27 cellular contexts compared by ENCODE assay signal in genomic region chr5:140982083-140982716, GRCh38. TPM values are rescaled to one million over a fixed set of nuclear protein-coding genes. Genes with fewer than 3 reads are reported as not detected.
DNase-seq lines count a peak whose midpoint lies in the region; ATAC-seq, FAIRE-seq and TF ChIP-seq lines count a peak whose summit lies in the region.
"Had no signal": no experiment of that assay in that cellular context is flagged by ENCODE, and none has a peak within 500 bp of the region (broad histone marks: within the 10 kb centered on the region; RNA-seq: fewer than 3 reads in every experiment).

No MANE protein-coding gene starts in this region.

- 36% methylated on average over 5 of the region's 5 CpGs for WGBS in SK-N-SH (ENCODE audit: low lambda C conversion rate)
- 9% methylated on average over 5 of the region's 5 CpGs for WGBS in GM12878 (ENCODE audit: insufficient coverage, insufficient replicate concordance, low lambda C conversion rate, missing lambda C conversion rate)
- WGBS in smooth muscle cell (ENCODE audit: low lambda C conversion rate) = 36% methylated on average over 5 of the region's 5 CpGs
- 10% methylated on average over 5 of the region's 5 CpGs for WGBS in HepG2 (ENCODE audit: low lambda C conversion rate)
- 78 to 85% methylated on average over 5 of the region's 5 CpGs for WGBS in esophagus squamous epithelium, 2 donors

- H3F3A ChIP-seq in SK-N-SH (replicated peaks; ENCODE audit: insufficient read depth) (no peaks in the 10 kb centered on the region), smooth muscle cell (ENCODE audit: low read depth) (peaks cover 11% of the 10 kb centered on the region)

- no peak for ATAC-seq in GM12878
- no peak for ATAC-seq in HepG2

- TF ChIP-seq EP300 in SK-N-SH (IDR thresholded peaks at IDR 0.05; ENCODE audit: borderline replicate concordance in 1 of 2, low read depth in 1 of 2, low read length in 1 of 2) (peak in 1 of 2 experiments; percentile 80; a peak in 2 of 4 replicates), GM12878 (IDR thresholded peaks at IDR 0.05; ENCODE audit: borderline replicate concordance in 1 of 2, control insufficient read depth in 1 of 2, low read depth in 2 of 2, low read length in 2 of 2) (no peak), HepG2 (IDR thresholded peaks at IDR 0.05; ENCODE audit: low read depth in 2 of 2, low read length in 2 of 2) (no peak), HepG2 (CRISPR knock-in tag; IDR thresholded peaks at IDR 0.05; ENCODE audit: borderline replicate concordance) (no peak)

- peaks cover 9 to 31% of the 10 kb centered on the region in 2 experiments; a peak in 3 of 4 replicates for H3K4me1 ChIP-seq in SK-N-SH (ENCODE audit: control insufficient read depth in 1 of 2, insufficient read depth in 2 of 2, low read depth in 1 of 2, low read length in 1 of 2)
- H3K4me1 ChIP-seq in GM12878 (ENCODE audit: control insufficient read depth, insufficient read depth, low read length) = no peaks in the 10 kb centered on the region
- H3K4me1 ChIP-seq in smooth muscle cell (ENCODE audit: low read depth) = peaks cover 18% of the 10 kb centered on the region
- no peaks in the 10 kb centered on the region for H3K4me1 ChIP-seq in HepG2 (ENCODE audit: insufficient read depth, low read length)
- H3K4me1 ChIP-seq in colonic mucosa = no peaks in the 10 kb centered on the region
- H3K4me1 ChIP-seq in esophagus squamous epithelium = no peaks in the 10 kb centered on the region

- peak; percentile 47 for DNase-seq in SK-N-SH
- no peak for DNase-seq in GM12878 (ENCODE audit: low read depth, low spot score)
- DNase-seq in smooth muscle cell (lab: John Stamatoyannopoulos, UW; ENCODE audit: unreplicated experiment) = no peak
- DNase-seq in HepG2 (ENCODE audit: low spot score) = no peak
- no peak for DNase-seq in colonic mucosa
- DNase-seq in esophagus squamous epithelium (lab: John Stamatoyannopoulos, UW) = no peak
- DNase-seq: 8988T; ACHN; BE2C; C1 segment of cervical spinal cord; CD4-positive, alpha-beta memory T cell; CD4-positive, CD25-positive, alpha-beta regulatory T cell; CD8-positive, alpha-beta memory T cell; COR-L47; DMS 273 treated with DMSO at 0.1 percent for 48 hours; DMS153; DMS53; DMS79; DND-41; EL; GDM1 had no signal

- RAD21 ChIA-PET in GM12878 (lab: Charles Lee; ENCODE audit: unreplicated experiment) = no interaction called here

- TF ChIP-seq POLR2A in GM12878 (IDR thresholded peaks at IDR 0.05; ENCODE audit: low read depth, low read length) = no peak
- no peak for TF ChIP-seq POLR2A in HepG2 (IDR thresholded peaks at IDR 0.05; ENCODE audit: insufficient read depth in 1 of 2, low read depth in 2 of 2, low read length in 2 of 2)
- TF ChIP-seq POLR2A in esophagus squamous epithelium (IDR thresholded peaks at IDR 0.05) = no peak

- no peak overlapping the region for H3K9ac ChIP-seq in SK-N-SH
- H3K9ac ChIP-seq in GM12878 (ENCODE audit: control insufficient read depth, insufficient read depth, low read length) = no peak overlapping the region
- H3K9ac ChIP-seq in smooth muscle cell (ENCODE audit: low read depth) = no peak overlapping the region
- H3K9ac ChIP-seq in HepG2 (ENCODE audit: insufficient read depth, low read depth, low read length) = no peak overlapping the region
- H3K9ac ChIP-seq in colonic mucosa (ENCODE audit: low read depth in 2 of 2, low read length in 2 of 2) = no peak overlapping the region
- H3K9ac ChIP-seq: BLaER1 had no signal

- H3K4me3 ChIP-seq in SK-N-SH (ENCODE audit: low read depth in 2 of 2, low read length in 1 of 2) (no peak overlapping the region), GM12878 (no peak overlapping the region), smooth muscle cell (no peak overlapping the region), HepG2 (replicated peaks in 1 of 3; ENCODE audit: insufficient read depth in 1 of 3, low read depth in 2 of 3, low read length in 3 of 3) (no peak overlapping the region), colonic mucosa (no peak overlapping the region), esophagus squamous epithelium (no peak overlapping the region)
- H3K4me3 ChIP-seq: BLaER1 had no signal

- POLR2A ChIA-PET in SK-N-SH (lab: Yijun Ruan, JAX) = interaction anchor here (1.0 to 1.4 kb wide), 2 partner anchors 16 to 20 kb away, joined by 3 to 7 read pairs; partner anchors contain the start of gene PCDHAC2
- POLR2A ChIA-PET in GM12878 (lab: Charles Lee) = no interaction called here
- POLR2A ChIA-PET in HepG2 (lab: Yijun Ruan, JAX) = no interaction called here

- TF ChIP-seq RAD21 in SK-N-SH (IDR thresholded peaks at IDR 0.05; ENCODE audit: low read length) (peak; percentile 41; the same call in 1 of the 2 replicates), GM12878 (IDR thresholded peaks at IDR 0.05; ENCODE audit: insufficient read depth, low read depth, low read length) (no peak), HepG2 (CRISPR knock-in tag; IDR thresholded peaks at IDR 0.05) (no peak)

- CTCF ChIA-PET in SK-N-SH (lab: Yijun Ruan, JAX) = interaction anchor here (0.6 to 4.1 kb wide), 4 partner anchors 20 to 276 kb away, joined by 3 to 13 read pairs (median 8); partner anchors contain the start of gene PCDHAC1
- CTCF ChIA-PET in GM12878 (lab: Yijun Ruan, JAX) = no interaction called here
- CTCF ChIA-PET in HepG2 (lab: Yijun Ruan, JAX; ENCODE audit: low intra/inter-chr PET ratio, low total read pairs) = no interaction called here

- TF ChIP-seq CTCF in SK-N-SH (IDR thresholded peaks at IDR 0.05) (no peak), GM12878 (IDR thresholded peaks at IDR 0.05 in 2 of 3, conservative IDR thresholded peaks at IDR 0.05 in 1 of 3; ENCODE audit: control insufficient read depth in 2 of 3, extremely low read depth in 1 of 3, insufficient read depth in 1 of 3, low read depth in 3 of 3, low read length in 3 of 3) (no peak), smooth muscle cell (IDR thresholded peaks at IDR 0.05; ENCODE audit: borderline replicate concordance, insufficient read depth, poor library complexity, severe bottlenecking) (no peak), HepG2 (CRISPR knock-in tag; IDR thresholded peaks at IDR 0.05) (no peak), colonic mucosa (IDR thresholded peaks at IDR 0.05) (no peak), esophagus squamous epithelium (IDR thresholded peaks at IDR 0.05) (no peak)

- SMC1A ChIA-PET in GM12878 (lab: Charles Lee; ENCODE audit: uncharacterized antibody, unreplicated experiment) = no interaction called here

- H2AFZ ChIP-seq in SK-N-SH (ENCODE audit: low read depth) = no peak overlapping the region
- no peak overlapping the region for H2AFZ ChIP-seq in GM12878 (ENCODE audit: control insufficient read depth, low read depth, low read length)
- no peak overlapping the region for H2AFZ ChIP-seq in smooth muscle cell (ENCODE audit: low read depth)
- H2AFZ ChIP-seq in HepG2 (ENCODE audit: low read length) = no peak overlapping the region

- H3K4me2 ChIP-seq in SK-N-SH (no peak overlapping the region), GM12878 (ENCODE audit: control insufficient read depth, insufficient read depth) (no peak overlapping the region), smooth muscle cell (peak overlapping the region; percentile 34), HepG2 (ENCODE audit: low read depth, low read length) (no peak overlapping the region)
- H3K4me2 ChIP-seq: BLaER1 had no signal

- H3K79me2 ChIP-seq in SK-N-SH (ENCODE audit: insufficient read depth) (no peaks in the 10 kb centered on the region), GM12878 (ENCODE audit: control insufficient read depth, insufficient read depth, low read length) (no peaks in the 10 kb centered on the region), smooth muscle cell (ENCODE audit: low read depth) (no peaks in the 10 kb centered on the region), HepG2 (ENCODE audit: insufficient read depth, low read length) (no peaks in the 10 kb centered on the region)

- H3K36me3 ChIP-seq in SK-N-SH (replicated peaks in 1 of 2; ENCODE audit: control insufficient read depth in 1 of 2, insufficient read depth in 2 of 2, low read length in 1 of 2) = peaks cover 0 to 2% of the 10 kb centered on the region in 2 experiments
- no peaks in the 10 kb centered on the region for H3K36me3 ChIP-seq in GM12878 (ENCODE audit: control insufficient read depth in 2 of 2, insufficient read depth in 2 of 2, low read length in 1 of 2)
- H3K36me3 ChIP-seq in smooth muscle cell (ENCODE audit: low read depth) = no peaks in the 10 kb centered on the region
- H3K36me3 ChIP-seq in HepG2 (replicated peaks in 1 of 2; ENCODE audit: control insufficient read depth in 1 of 2, insufficient read depth in 2 of 2, low read length in 2 of 2) = no peaks in the 10 kb centered on the region
- no peaks in the 10 kb centered on the region for H3K36me3 ChIP-seq in colonic mucosa
- no peaks in the 10 kb centered on the region for H3K36me3 ChIP-seq in esophagus squamous epithelium
- H3K36me3 ChIP-seq: BLaER1 had no signal

- H3K9me3 ChIP-seq in SK-N-SH (no peaks in the 10 kb centered on the region), GM12878 (replicated peaks; ENCODE audit: control insufficient read depth, insufficient read depth, low read length) (no peaks in the 10 kb centered on the region), smooth muscle cell (replicated peaks; ENCODE audit: low read depth) (no peaks in the 10 kb centered on the region), HepG2 (ENCODE audit: low read length) (no peaks in the 10 kb centered on the region), colonic mucosa (no peaks in the 10 kb centered on the region), esophagus squamous epithelium (no peaks in the 10 kb centered on the region)
- H3K9me3 ChIP-seq: BE2C, BLaER1 had no signal

- no peaks in the 10 kb centered on the region for H3K9me2 ChIP-seq in SK-N-SH

- H3K27me3 ChIP-seq in SK-N-SH (ENCODE audit: insufficient read depth) (no peaks in the 10 kb centered on the region), GM12878 (replicated peaks in 1 of 2; ENCODE audit: control insufficient read depth in 2 of 2, insufficient read depth in 2 of 2, low read length in 1 of 2) (no peaks in the 10 kb centered on the region), smooth muscle cell (ENCODE audit: low read depth) (no peaks in the 10 kb centered on the region), HepG2 (ENCODE audit: control insufficient read depth in 1 of 2, insufficient read depth in 2 of 2, low read length in 2 of 2) (no peaks in the 10 kb centered on the region), colonic mucosa (no peaks in the 10 kb centered on the region), esophagus squamous epithelium (no peaks in the 10 kb centered on the region)
- H3K27me3 ChIP-seq: BE2C, BLaER1 had no signal

- H3K27ac ChIP-seq in SK-N-SH (ENCODE audit: low read depth in 2 of 2, low read length in 1 of 2) = peak overlapping the region in 1 of 2 experiments; percentile 96; a peak in 2 of 4 replicates
- H3K27ac ChIP-seq in GM12878 (ENCODE audit: control insufficient read depth, insufficient read depth) = no peak overlapping the region
- no peak overlapping the region for H3K27ac ChIP-seq in smooth muscle cell (ENCODE audit: low read depth)
- H3K27ac ChIP-seq in HepG2 (ENCODE audit: extremely low read length, insufficient read depth, low read length) = no peak overlapping the region
- H3K27ac ChIP-seq in colonic mucosa = no peak overlapping the region
- H3K27ac ChIP-seq in esophagus squamous epithelium = no peak overlapping the region
- H3K27ac ChIP-seq: BLaER1 had no signal

- BruUV-seq in GM12878 (replicated peaks; lab: Mats Ljungman, UMichigan) (no TSS peak), HepG2 (replicated peaks; lab: Mats Ljungman, UMichigan) (no TSS peak)

- FAIRE-seq in GM12878 (lab: Jason Lieb, UNC) (no peak), HepG2 (lab: Jason Lieb, UNC) (no peak)
- FAIRE-seq: A204.1, GM12891, GM19239 had no signal

- intact Hi-C loops in GM12878 (cut with micrococcal nuclease; ENCODE audit: unreplicated experiment) = no loop called here
- intact Hi-C loops in HepG2 (cut with micrococcal nuclease; ENCODE audit: unreplicated experiment) = no loop called here
- intact Hi-C loops in colonic mucosa (cut with DNase I) = no loop called here
- intact Hi-C loops in esophagus squamous epithelium (cut with DNase I) = no loop called here

- in situ Hi-C loops in GM12878 (cut with MboI) (no loop called here), HepG2 (cut with HindIII; ENCODE audit: extremely low pct_ligation_motif_present, low pct_unique_long_range_greater_than_20kb) (no loop called here)

- H4K20me1 ChIP-seq in SK-N-SH (ENCODE audit: insufficient read depth) (no peaks in the 10 kb centered on the region), GM12878 (ENCODE audit: control insufficient read depth, insufficient read depth) (no peaks in the 10 kb centered on the region), smooth muscle cell (ENCODE audit: low read depth) (no peaks in the 10 kb centered on the region), HepG2 (ENCODE audit: insufficient read depth, low read length) (no peaks in the 10 kb centered on the region)
- H4K20me1 ChIP-seq: BLaER1 had no signal

RNA-seq across cellular contexts. Expression of gene PCDHAC2, which starts 15.9 kb away (rescaled TPM):
- polyA plus RNA-seq in SK-N-SH (2012; rRNA removed) = 0.39 and 0.76 TPM in 2 replicates
- polyA plus RNA-seq in SK-N-SH (2012; cell fraction: cytosol; rRNA removed) = 1.1 and 1.8 TPM in 2 replicates
- polyA plus RNA-seq in SK-N-SH (2012; cell fraction: nucleus; rRNA removed) = 0.30 and 0.53 TPM in 2 replicates
- total RNA-seq in GM12878 (2013; cell fraction: nucleolus; rRNA removed) = not detected in 2 replicates
- 0.06 TPM in 1 of 2 replicates, not detected in the other for total RNA-seq in GM12878 (2014; rRNA removed)
- total RNA-seq in GM12878 (2014; rRNA removed; fragmentation: Illumina TruSeq; extraction: Trizol) = not detected in 2 replicates
- total RNA-seq in GM12878 (2021) = not detected in 2 replicates
- not detected for polyA plus RNA-seq in GM12878 (2011; ENCODE audit: low read depth)
- polyA plus RNA-seq in GM12878 (2011; rRNA removed) = not detected in 2 replicates
- not detected in 2 replicates for polyA plus RNA-seq in GM12878 (2011; cell fraction: cytosol; rRNA removed)
- polyA plus RNA-seq in GM12878 (2011; cell fraction: nucleus; rRNA removed) = not detected in 2 replicates
- not detected in 2 replicates for polyA plus RNA-seq in GM12878 (2012)
- not detected in 2 replicates for polyA plus RNA-seq in GM12878 (2014; fragmentation: Illumina TruSeq; extraction: Trizol)
- not detected for polyA plus RNA-seq in GM12878 (2014; fragmentation: Nextera tagmentation; extraction: Ambion mirVana)
- not detected in 2 replicates for polyA plus RNA-seq in GM12878 (2014; rRNA removed)
- not detected for polyA plus RNA-seq in GM12878 (2016; fragmentation: Nextera tagmentation; extraction: Ambion mirVana)
- polyA minus RNA-seq in GM12878 (2011; rRNA and poly(A)+ RNA removed) = not detected in 2 replicates
- not detected in 2 replicates for polyA minus RNA-seq in GM12878 (2011; cell fraction: cytosol; rRNA and poly(A)+ RNA removed)
- not detected in 2 replicates for polyA minus RNA-seq in GM12878 (2011; cell fraction: nucleus; rRNA and poly(A)+ RNA removed)
- total RNA-seq in smooth muscle cell = 5.2 and 7.4 TPM in 2 replicates
- 3.5 and 4.7 TPM in 2 replicates for polyA plus RNA-seq in smooth muscle cell
- total RNA-seq in HepG2 (2016; rRNA removed; fragmentation: Illumina TruSeq; extraction: Trizol) = not detected in 2 replicates
- not detected in 2 replicates for total RNA-seq in HepG2 (2016; cell fraction: cytosol; rRNA removed; fragmentation: Illumina TruSeq; extraction: Trizol; ENCODE audit: low read depth)
- not detected in 2 replicates for total RNA-seq in HepG2 (2016; cell fraction: insoluble cytoplasmic fraction; rRNA removed; fragmentation: Illumina TruSeq; extraction: Trizol)
- total RNA-seq in HepG2 (2016; cell fraction: membrane; rRNA removed; fragmentation: Illumina TruSeq; extraction: Trizol) = not detected in 2 replicates
- not detected in 2 replicates for total RNA-seq in HepG2 (2016; cell fraction: nucleus; rRNA removed; fragmentation: Illumina TruSeq; extraction: Trizol)
- not detected in 2 replicates for polyA plus RNA-seq in HepG2 (2011; rRNA removed)
- polyA plus RNA-seq in HepG2 (2011; cell fraction: cytosol; rRNA removed) = not detected in 2 replicates
- not detected in 2 replicates for polyA plus RNA-seq in HepG2 (2011; cell fraction: nucleus; rRNA removed)
- not detected in 2 replicates for polyA plus RNA-seq in HepG2 (2012)
- polyA plus RNA-seq in HepG2 (2016; cell fraction: cytosol; fragmentation: Illumina TruSeq; extraction: Trizol; ENCODE audit: low read depth) = not detected in 2 replicates
- polyA plus RNA-seq in HepG2 (2016; cell fraction: insoluble cytoplasmic fraction; fragmentation: Illumina TruSeq; extraction: Trizol; ENCODE audit: low read depth) = not detected in 2 replicates
- not detected in 2 replicates for polyA plus RNA-seq in HepG2 (2016; cell fraction: membrane; fragmentation: Illumina TruSeq; extraction: Trizol; ENCODE audit: low read depth)
- not detected in 2 replicates for polyA plus RNA-seq in HepG2 (2016; cell fraction: nucleus; fragmentation: Illumina TruSeq; extraction: Trizol; ENCODE audit: insufficient read depth, low read depth)
- polyA minus RNA-seq in HepG2 (2011; rRNA and poly(A)+ RNA removed; ENCODE audit: low replicate concordance) = 0.07 TPM in 1 of 2 replicates, not detected in the other
- not detected in 2 replicates for polyA minus RNA-seq in HepG2 (2011; cell fraction: cytosol; rRNA and poly(A)+ RNA removed)
- polyA minus RNA-seq in HepG2 (2011; cell fraction: nucleus; rRNA and poly(A)+ RNA removed) = not detected in 2 replicates
- under 1 TPM; 0.05 to 0.32 TPM for total RNA-seq in colonic mucosa
- 1 to 10 TPM in 1 of 4 donors, under 1 TPM in 1, not detected in 2; 0.19 to 2.2 TPM for total RNA-seq in esophagus squamous epithelium
- total RNA-seq: CD4-positive, alpha-beta memory T cell; CD4-positive, CD25-positive, alpha-beta regulatory T cell; CD8-positive, alpha-beta memory T cell had no signal
- polyA plus RNA-seq: AG04450; CD14-positive monocyte; CD4-positive, alpha-beta memory T cell; CD4-positive, CD25-positive, alpha-beta regulatory T cell; CD8-positive, alpha-beta memory T cell had no signal

RNA-seq across cellular contexts. Expression of gene PCDHAC1, which starts 56.1 kb away (rescaled TPM):
- polyA plus RNA-seq in SK-N-SH (2012; rRNA removed) (0.08 and 0.21 TPM in 2 replicates), GM12878 (2011; rRNA removed) (not detected in 2 replicates), GM12878 (2014; fragmentation: Illumina TruSeq; extraction: Trizol) (not detected in 2 replicates), GM12878 (2014; fragmentation: Nextera tagmentation; extraction: Ambion mirVana) (not detected), GM12878 (2014; rRNA removed) (0.03 TPM in 1 of 2 replicates, not detected in the other), GM12878 (2016; fragmentation: Nextera tagmentation; extraction: Ambion mirVana) (not detected), smooth muscle cell (0.13 and 0.97 TPM in 2 replicates), HepG2 (2011; rRNA removed) (0.03 TPM in 1 of 2 replicates, not detected in the other)
- polyA plus RNA-seq in SK-N-SH (2012; cell fraction: cytosol; rRNA removed) = 0.10 and 0.24 TPM in 2 replicates
- polyA plus RNA-seq in SK-N-SH (2012; cell fraction: nucleus; rRNA removed) = 0.12 and 0.13 TPM in 2 replicates
- not detected in 2 replicates for total RNA-seq in GM12878 (2013; cell fraction: nucleolus; rRNA removed)
- total RNA-seq in GM12878 (2014; rRNA removed) (not detected in 2 replicates), GM12878 (2014; rRNA removed; fragmentation: Illumina TruSeq; extraction: Trizol) (not detected in 2 replicates), GM12878 (2021) (not detected in 2 replicates), smooth muscle cell (5.6 and 9.3 TPM in 2 replicates), HepG2 (2016; rRNA removed; fragmentation: Illumina TruSeq; extraction: Trizol) (0.04 TPM in 1 of 2 replicates, not detected in the other), colonic mucosa (under 1 TPM; 0.10 to 0.11 TPM), esophagus squamous epithelium (under 1 TPM in 3 of 4 donors, not detected in 1; 0.06 to 0.27 (median 0.19) TPM)
- not detected for polyA plus RNA-seq in GM12878 (2011; ENCODE audit: low read depth)
- not detected in 2 replicates for polyA plus RNA-seq in GM12878 (2011; cell fraction: cytosol; rRNA removed)
- not detected in 2 replicates for polyA plus RNA-seq in GM12878 (2011; cell fraction: nucleus; rRNA removed)
- 0.04 and 0.05 TPM in 2 replicates for polyA plus RNA-seq in GM12878 (2012)
- 0.07 TPM in 1 of 2 replicates, not detected in the other for polyA minus RNA-seq in GM12878 (2011; rRNA and poly(A)+ RNA removed)
- not detected in 2 replicates for polyA minus RNA-seq in GM12878 (2011; cell fraction: cytosol; rRNA and poly(A)+ RNA removed)
- not detected in 2 replicates for polyA minus RNA-seq in GM12878 (2011; cell fraction: nucleus; rRNA and poly(A)+ RNA removed)
- not detected in 2 replicates for total RNA-seq in HepG2 (2016; cell fraction: cytosol; rRNA removed; fragmentation: Illumina TruSeq; extraction: Trizol; ENCODE audit: low read depth)
- total RNA-seq in HepG2 (2016; cell fraction: insoluble cytoplasmic fraction; rRNA removed; fragmentation: Illumina TruSeq; extraction: Trizol) = 0.04 TPM in 1 of 2 replicates, not detected in the other
- total RNA-seq in HepG2 (2016; cell fraction: membrane; rRNA removed; fragmentation: Illumina TruSeq; extraction: Trizol) = not detected in 2 replicates
- 0.13 and 0.16 TPM in 2 replicates for total RNA-seq in HepG2 (2016; cell fraction: nucleus; rRNA removed; fragmentation: Illumina TruSeq; extraction: Trizol)
- polyA plus RNA-seq in HepG2 (2011; cell fraction: cytosol; rRNA removed) = not detected in 2 replicates
- polyA plus RNA-seq in HepG2 (2011; cell fraction: nucleus; rRNA removed) = 0.05 TPM in 1 of 2 replicates, not detected in the other
- polyA plus RNA-seq in HepG2 (2012) = not detected in 2 replicates
- polyA plus RNA-seq in HepG2 (2016; cell fraction: cytosol; fragmentation: Illumina TruSeq; extraction: Trizol; ENCODE audit: low read depth) = not detected in 2 replicates
- polyA plus RNA-seq in HepG2 (2016; cell fraction: insoluble cytoplasmic fraction; fragmentation: Illumina TruSeq; extraction: Trizol; ENCODE audit: low read depth) = not detected in 2 replicates
- polyA plus RNA-seq in HepG2 (2016; cell fraction: membrane; fragmentation: Illumina TruSeq; extraction: Trizol; ENCODE audit: low read depth) = not detected in 2 replicates
- polyA plus RNA-seq in HepG2 (2016; cell fraction: nucleus; fragmentation: Illumina TruSeq; extraction: Trizol; ENCODE audit: insufficient read depth, low read depth) = not detected in 2 replicates
- polyA minus RNA-seq in HepG2 (2011; rRNA and poly(A)+ RNA removed; ENCODE audit: low replicate concordance) = 0.32 TPM in 1 of 2 replicates, not detected in the other
- polyA minus RNA-seq in HepG2 (2011; cell fraction: cytosol; rRNA and poly(A)+ RNA removed) = not detected in 2 replicates
- polyA minus RNA-seq in HepG2 (2011; cell fraction: nucleus; rRNA and poly(A)+ RNA removed) = 0.12 and 0.13 TPM in 2 replicates
- total RNA-seq: CD4-positive, alpha-beta memory T cell; CD4-positive, CD25-positive, alpha-beta regulatory T cell; CD8-positive, alpha-beta memory T cell had no signal
- polyA plus RNA-seq: CD14-positive monocyte; CD4-positive, alpha-beta memory T cell; CD4-positive, CD25-positive, alpha-beta regulatory T cell; CD8-positive, alpha-beta memory T cell had no signal
